Comparison of ENCODE assay signal across 14 cellular contexts in genomic region chr6:88616380-88616779, GRCh38.
DNase-seq lines count a peak whose midpoint lies in the region; ATAC-seq and TF ChIP-seq lines count a peak whose summit lies in the region.
"Had no signal": no experiment of that assay in that cellular context is flagged by ENCODE, and none has a peak within 500 bp of the region (broad histone marks: within the 10 kb centered on the region; RNA-seq: fewer than 3 reads in every experiment).

No MANE protein-coding gene starts in this region.

- H3K4me1 ChIP-seq in mucosa of descending colon (ENCODE audit: low read depth) = no peaks in the 10 kb centered on the region
- H3K4me1 ChIP-seq: esophagus squamous epithelium had no signal

- intact Hi-C loops in mucosa of descending colon (cut with DNase I, micrococcal nuclease) = no loop called here

- H3K4me3 ChIP-seq in mucosa of descending colon = no peak overlapping the region
- H3K4me3 ChIP-seq: esophagus squamous epithelium had no signal

- TF ChIP-seq CTCF in mucosa of descending colon (IDR thresholded peaks at IDR 0.05) = no peak

- ATAC-seq in GM18867 (IDR thresholded peaks at IDR 0.05; ENCODE audit: unreplicated experiment) (peak; percentile 79), GM21515 (IDR thresholded peaks at IDR 0.05; ENCODE audit: unreplicated experiment) (peak; percentile 64), HG03025 (IDR thresholded peaks at IDR 0.05; ENCODE audit: low FRiP score, unreplicated experiment) (peak; percentile 59), mucosa of descending colon (peak; percentile 48)
- ATAC-seq: left colon, T-cell had no signal

- DNase-seq in mucosa of descending colon = no peak
- DNase-seq in iPS-NIHi7 (ENCODE audit: extremely low spot score) = no peak
- DNase-seq in activated effector memory CD4-positive, alpha-beta T cell treated with anti-CD3 and anti-CD28 coated beads, Interleukin-2, amount 50 U/mL, for 16 hours = no peak
- DNase-seq in T-helper 9 cell = no peak
- DNase-seq in AG08395 (ENCODE audit: low spot score) = no peak
- DNase-seq: activated naive CD4-positive, alpha-beta T cell treated with Interleukin-2 at 50 U/mL for 16 hours; dermis blood vessel endothelial cell; esophagus squamous epithelium; left colon; NCI-H82; T-cell had no signal

- no peaks in the 10 kb centered on the region for H3K9me3 ChIP-seq in mucosa of descending colon
- H3K9me3 ChIP-seq: esophagus squamous epithelium had no signal

- no peaks in the 10 kb centered on the region for H3K36me3 ChIP-seq in mucosa of descending colon (ENCODE audit: low read depth)
